ENCODE assay signal across 8 cellular contexts in genomic region chr2:182077451-182078142, GRCh38.
A peak's percentile ranks its signal among the peaks of the same experiment; 100 is the strongest.
DNase-seq lines count a peak whose midpoint lies in the region; ATAC-seq and TF ChIP-seq lines count a peak whose summit lies in the region.

No MANE protein-coding gene starts in this region.

- H3K4me3 ChIP-seq in colonic mucosa = no peak overlapping the region
- H3K4me3 ChIP-seq in lower lobe of right lung = no peak overlapping the region
- H3K4me3 ChIP-seq in vagina = no peak overlapping the region

- TF ChIP-seq CTCF in colonic mucosa (IDR thresholded peaks at IDR 0.05) = peak; percentile 44
- peak; percentile 67 for TF ChIP-seq CTCF in lower lobe of right lung (IDR thresholded peaks at IDR 0.05)
- TF ChIP-seq CTCF in vagina (IDR thresholded peaks at IDR 0.05) = peak in 2 of 3 experiments; percentile 24 to 67

- no peak for TF ChIP-seq POLR2A in vagina (IDR thresholded peaks at IDR 0.05)

- H3K4me1 ChIP-seq in colonic mucosa (no peaks in the 10 kb centered on the region), lower lobe of right lung (no peaks in the 10 kb centered on the region), vagina (no peaks in the 10 kb centered on the region)

- H3K27ac ChIP-seq in colonic mucosa (peak overlapping the region; percentile 15), lower lobe of right lung (no peak overlapping the region), vagina (no peak overlapping the region)

- H3K9me3 ChIP-seq in colonic mucosa (no peaks in the 10 kb centered on the region), lower lobe of right lung (no peaks in the 10 kb centered on the region), vagina (no peaks in the 10 kb centered on the region)

- no peaks in the 10 kb centered on the region for H3K27me3 ChIP-seq in colonic mucosa
- no peaks in the 10 kb centered on the region for H3K27me3 ChIP-seq in lower lobe of right lung (ENCODE audit: low read depth)
- H3K27me3 ChIP-seq in vagina = no peaks in the 10 kb centered on the region

- H3K9ac ChIP-seq in colonic mucosa (ENCODE audit: low read depth in 2 of 2, low read length in 2 of 2) = no peak overlapping the region

- H3K36me3 ChIP-seq in colonic mucosa (no peaks in the 10 kb centered on the region), lower lobe of right lung (no peaks in the 10 kb centered on the region), vagina (no peaks in the 10 kb centered on the region)

- DNase-seq in ELF-1 (ENCODE audit: low read depth, low spot score) = peak; percentile 25
- DNase-seq in LoVo (ENCODE audit: low spot score) = peak; percentile 74
- peak; percentile 92 for DNase-seq in OCI-M1 (lab: John Stamatoyannopoulos, UW)
- peak; percentile 56 for DNase-seq in colonic mucosa
- DNase-seq in lower lobe of right lung = no peak
- DNase-seq in vagina (ENCODE audit: extremely low spot score in 2 of 2) = no peak

- intact Hi-C loops in colonic mucosa (cut with DNase I) (loop anchor here (2.0 kb wide), 1 partner anchor 337 kb away; no protein-coding TSS in a partner anchor), lower lobe of right lung (cut with DNase I) (loop anchor here (5.0 kb wide), 1 partner anchor 170 kb away; no protein-coding TSS in a partner anchor), vagina (cut with DNase I) (loop anchor here (10.0 kb wide), 1 partner anchor 333 kb away; no protein-coding TSS in a partner anchor)

- ATAC-seq in GM21723 (IDR thresholded peaks at IDR 0.05; ENCODE audit: unreplicated experiment) (peak; percentile 71), lower lobe of right lung (peak; percentile 96 to 99), GM19397 (IDR thresholded peaks at IDR 0.05; ENCODE audit: unreplicated experiment) (no peak)

Comparison
In these comparisons a context has a peak if more than half of its experiments do, and no peak if none do; other contexts are left out.
1. DNase-seq: peak in ELF-1 (single experiment), LoVo (single experiment), OCI-M1 (single experiment) and colonic mucosa (single experiment); none in lower lobe of right lung (single experiment) and vagina (0 of 2).
2. Peak in every context shown above with its lines, with median percentiles within 50 percentile points of each other: CTCF ChIP-seq.